Comparison of ENCODE assay signal across 8 cellular contexts in genomic region chr17:17900615-17901520, GRCh38.
DNase-seq lines count a peak whose midpoint lies in the region; TF ChIP-seq lines count a peak whose summit lies in the region.

No MANE protein-coding gene starts in this region.

- H3K4me1 ChIP-seq in ACC112 (ENCODE audit: control insufficient read depth, insufficient read depth, low read length, unreplicated experiment) (peaks cover 18% of the 10 kb centered on the region), thymus (ENCODE audit: control insufficient read depth, insufficient read depth, low read length) (peaks cover 3% of the 10 kb centered on the region)

- TF ChIP-seq CTCF in astrocyte of the spinal cord (IDR thresholded peaks at IDR 0.05; ENCODE audit: low read depth, low read length): no peak

- DNase-seq in LoVo (ENCODE audit: low spot score) (peak; percentile 86), astrocyte of the spinal cord (ENCODE audit: low read depth, low spot score) (peak; percentile 98), kidney tubule cell (ENCODE audit: low spot score) (peak; percentile 78), NCI-H2227 treated with DMSO at 0.1 percent for 48 hours (lab: John Stamatoyannopoulos, UW) (no peak), RKO (ENCODE audit: low spot score) (no peak)
- DNase-seq in activated naive CD8-positive, alpha-beta T cell treated with anti-CD3 and anti-CD28 coated beads for 36 hours: no peak

- H3K27me3 ChIP-seq in ACC112 (ENCODE audit: insufficient read depth, low read length) (no peaks in the 10 kb centered on the region), thymus (ENCODE audit: control insufficient read depth, insufficient read depth) (no peaks in the 10 kb centered on the region)

- no peaks in the 10 kb centered on the region for H3K27me3 Mint-ChIP-seq in activated naive CD8-positive, alpha-beta T cell treated with anti-CD3 and anti-CD28 coated beads for 36 hours

- H3K9me3 ChIP-seq in thymus (ENCODE audit: control insufficient read depth): no peaks in the 10 kb centered on the region

- no peak overlapping the region for H2AFZ ChIP-seq in ACC112 (ENCODE audit: low read length, unreplicated experiment)

- no peaks in the 10 kb centered on the region for H3K79me2 ChIP-seq in ACC112 (ENCODE audit: control insufficient read depth, insufficient read depth, low read length, unreplicated experiment)

- H3K36me3 Mint-ChIP-seq in activated naive CD8-positive, alpha-beta T cell treated with anti-CD3 and anti-CD28 coated beads for 36 hours: no peaks in the 10 kb centered on the region

- H3K27ac ChIP-seq in ACC112 (ENCODE audit: low read depth, low read length): peak overlapping the region; percentile 53
- H3K27ac ChIP-seq in thymus (ENCODE audit: low read depth): peak overlapping the region; percentile 42

- H3K4me1 Mint-ChIP-seq in activated naive CD8-positive, alpha-beta T cell treated with anti-CD3 and anti-CD28 coated beads for 36 hours: peaks cover 6% of the 10 kb centered on the region

- H3K4me3 ChIP-seq in ACC112 (ENCODE audit: low read depth, low read length) (0 out of 2 replicates have a peak overlapping the region, but pooled peaks have one; percentile 30), astrocyte of the spinal cord (ENCODE audit: low read depth, low read length) (no peak overlapping the region), thymus (ENCODE audit: low read length) (no peak overlapping the region)

- no peak overlapping the region for H3K27ac Mint-ChIP-seq in activated naive CD8-positive, alpha-beta T cell treated with anti-CD3 and anti-CD28 coated beads for 36 hours

- peaks cover 5% of the 10 kb centered on the region; the same call in 1 of the 2 replicates for H3K36me3 ChIP-seq in ACC112 (ENCODE audit: insufficient read depth, low read length)
- peaks cover 10% of the 10 kb centered on the region for H3K36me3 ChIP-seq in thymus (ENCODE audit: control insufficient read depth, insufficient read depth)

- no peak overlapping the region for H3K4me3 Mint-ChIP-seq in activated naive CD8-positive, alpha-beta T cell treated with anti-CD3 and anti-CD28 coated beads for 36 hours

- WGBS in thymus: 89% methylated on average over 7 of the region's 7 CpGs

- in situ Hi-C loops in astrocyte of the spinal cord (cut with HindIII; ENCODE audit: low sequenced_read_pairs): no loop called here

- H3K9me3 Mint-ChIP-seq in activated naive CD8-positive, alpha-beta T cell treated with anti-CD3 and anti-CD28 coated beads for 36 hours: no peaks in the 10 kb centered on the region

Comparison
In these comparisons a context has a peak if more than half of its experiments do, and no peak if none do; other contexts are left out.
1. DNase-seq: peak in LoVo (single experiment), astrocyte of the spinal cord (single experiment) and kidney tubule cell (single experiment); none in NCI-H2227 treated with DMSO at 0.1 percent for 48 hours (single experiment), RKO (single experiment) and activated naive CD8-positive, alpha-beta T cell treated with anti-CD3 and anti-CD28 coated beads for 36 hours (single experiment).